1 cellular context compared by ENCODE assay signal in genomic region chr10:71357792-71358265, GRCh38.
TF ChIP-seq lines count a peak whose summit lies in the region.

No MANE protein-coding gene starts in this region.

TF ChIP-seq in K562, 482 proteins besides CTCF, POLR2A, EP300 and RAD21 (continued from another document):
- TF ChIP-seq MEIS2 (IDR thresholded peaks at IDR 0.05; ENCODE audit: partially characterized antibody) (peak; percentile 77), UBTF (IDR thresholded peaks at IDR 0.05; ENCODE audit: borderline replicate concordance in 1 of 2, low read depth in 2 of 2, low read length in 2 of 2) (peak in 1 of 2 experiments; percentile 77; a peak in 2 of 4 replicates), NEUROD1 (IDR thresholded peaks at IDR 0.05; ENCODE audit: borderline replicate concordance, low read depth, low read length, partially characterized antibody) (peak; percentile 15), KDM1A (IDR thresholded peaks at IDR 0.05) (peak; percentile 90 to 91), MCM7 (IDR thresholded peaks at IDR 0.05) (no peak), DPF2 (IDR thresholded peaks at IDR 0.05) (0 out of 2 replicates have a peak, but pooled peaks have one; percentile 45), RBM17 (IDR thresholded peaks at IDR 0.05; ENCODE audit: borderline replicate concordance, low read depth, low read length) (no peak), CBX1 (IDR thresholded peaks at IDR 0.05; ENCODE audit: low read depth) (peak; percentile 32; the same call in 1 of the 2 replicates), ZNF24 (IDR thresholded peaks at IDR 0.05) (peak; percentile 76), ARID1B (IDR thresholded peaks at IDR 0.05) (peak; percentile 47), ATF7 (IDR thresholded peaks at IDR 0.05) (peak; percentile 21; the same call in 1 of the 2 replicates), JUND (IDR thresholded peaks at IDR 0.05; ENCODE audit: borderline replicate concordance, low read depth, low read length) (peak; percentile 86), JUND (tag; IDR thresholded peaks at IDR 0.05; ENCODE audit: borderline replicate concordance, low read depth, low read length) (peak; percentile 80; the same call in 1 of the 3 replicates), RAD51 (IDR thresholded peaks at IDR 0.05; ENCODE audit: borderline replicate concordance, low read depth) (no peak), CBFA2T2 (conservative IDR thresholded peaks at IDR 0.05) (peak; percentile 28; the same call in 1 of the 2 replicates), FOSL1 (tag; conservative IDR thresholded peaks at IDR 0.05) (peak; percentile 88), ZNF766 (CRISPR knock-in tag; conservative IDR thresholded peaks at IDR 0.05) (no peak), RBM25 (IDR thresholded peaks at IDR 0.05; ENCODE audit: low read depth, low read length, severe bottlenecking) (peak; percentile 94), PBX2 (CRISPR knock-in tag; IDR thresholded peaks at IDR 0.05; ENCODE audit: low read depth) (no peak), PBX2 (tag; conservative IDR thresholded peaks at IDR 0.05; ENCODE audit: low read depth) (peak; percentile 85), BCOR (IDR thresholded peaks at IDR 0.05) (peak; percentile 91), MEF2D (tag; conservative IDR thresholded peaks at IDR 0.05; ENCODE audit: low read depth) (no peak), CCAR2 (IDR thresholded peaks at IDR 0.05; ENCODE audit: low read depth, low read length) (no peak), SMARCA5 (IDR thresholded peaks at IDR 0.05) (peak; percentile 82), JUN (IDR thresholded peaks at IDR 0.05; ENCODE audit: borderline replicate concordance, low read depth, low read length) (peak; percentile 39; the same call in 1 of the 2 replicates), JUN (CRISPR knock-in tag; IDR thresholded peaks at IDR 0.05; ENCODE audit: borderline replicate concordance) (no peak), HDAC2 (IDR thresholded peaks at IDR 0.05) (peak; percentile 80; the same call in 1 of the 2 replicates), SMARCA4 (IDR thresholded peaks at IDR 0.05) (peak; percentile 55; the same call in 1 of the 2 replicates), ETV1 (tag; conservative IDR thresholded peaks at IDR 0.05; ENCODE audit: low read depth) (0 out of 2 replicates have a peak, but pooled peaks have one; percentile 4), ADNP (tag; IDR thresholded peaks at IDR 0.05) (peak; percentile 87), XRCC5 (IDR thresholded peaks at IDR 0.05; ENCODE audit: low read depth, low read length) (no peak), TRIM25 (IDR thresholded peaks at IDR 0.05; ENCODE audit: borderline replicate concordance) (no peak), SMARCE1 (IDR thresholded peaks at IDR 0.05) (peak; percentile 29; the same call in 1 of the 2 replicates), MYC (IDR thresholded peaks at IDR 0.05; ENCODE audit: low read depth, low read length) (peak; percentile 20; the same call in 1 of the 2 replicates), MYC (CRISPR knock-in tag; IDR thresholded peaks at IDR 0.05; ENCODE audit: borderline replicate concordance, low read depth) (no peak), CTBP1 (IDR thresholded peaks at IDR 0.05; ENCODE audit: borderline replicate concordance) (peak; percentile 62; the same call in 1 of the 2 replicates), ZNF316 (IDR thresholded peaks at IDR 0.05) (0 out of 2 replicates have a peak, but pooled peaks have one; percentile 12), CBFA2T3 (IDR thresholded peaks at IDR 0.05) (peak; percentile 60), NR1H2 (CRISPR knock-in tag; IDR thresholded peaks at IDR 0.05) (0 out of 2 replicates have a peak, but pooled peaks have one; percentile 52), ATF1 (CRISPR knock-in tag; IDR thresholded peaks at IDR 0.05) (no peak), ATF1 (tag; IDR thresholded peaks at IDR 0.05) (0 out of 2 replicates have a peak, but pooled peaks have one; percentile 13), KLF13 (tag; IDR thresholded peaks at IDR 0.05; ENCODE audit: borderline replicate concordance, low read depth) (no peak), RCOR1 (IDR thresholded peaks at IDR 0.05; ENCODE audit: borderline replicate concordance in 1 of 2, low read depth in 2 of 2, low read length in 2 of 2) (peak in 1 of 2 experiments; percentile 70; a peak in 1 of 4 replicates), BHLHE40 (IDR thresholded peaks at IDR 0.05; ENCODE audit: low read length) (peak; percentile 65), CREM (IDR thresholded peaks at IDR 0.05; ENCODE audit: low read depth) (peak; percentile 13; the same call in 1 of the 2 replicates)
- TF ChIP-seq, protein P1, sequence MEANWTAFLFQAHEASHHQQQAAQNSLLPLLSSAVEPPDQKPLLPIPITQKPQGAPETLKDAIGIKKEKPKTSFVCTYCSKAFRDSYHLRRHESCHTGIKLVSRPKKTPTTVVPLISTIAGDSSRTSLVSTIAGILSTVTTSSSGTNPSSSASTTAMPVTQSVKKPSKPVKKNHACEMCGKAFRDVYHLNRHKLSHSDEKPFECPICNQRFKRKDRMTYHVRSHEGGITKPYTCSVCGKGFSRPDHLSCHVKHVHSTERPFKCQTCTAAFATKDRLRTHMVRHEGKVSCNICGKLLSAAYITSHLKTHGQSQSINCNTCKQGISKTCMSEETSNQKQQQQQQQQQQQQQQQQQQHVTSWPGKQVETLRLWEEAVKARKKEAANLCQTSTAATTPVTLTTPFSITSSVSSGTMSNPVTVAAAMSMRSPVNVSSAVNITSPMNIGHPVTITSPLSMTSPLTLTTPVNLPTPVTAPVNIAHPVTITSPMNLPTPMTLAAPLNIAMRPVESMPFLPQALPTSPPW (CRISPR knock-in tag; IDR thresholded peaks at IDR 0.05): 0 out of 2 replicates have a peak, but pooled peaks have one; percentile 21
- TF ChIP-seq, protein P2, sequence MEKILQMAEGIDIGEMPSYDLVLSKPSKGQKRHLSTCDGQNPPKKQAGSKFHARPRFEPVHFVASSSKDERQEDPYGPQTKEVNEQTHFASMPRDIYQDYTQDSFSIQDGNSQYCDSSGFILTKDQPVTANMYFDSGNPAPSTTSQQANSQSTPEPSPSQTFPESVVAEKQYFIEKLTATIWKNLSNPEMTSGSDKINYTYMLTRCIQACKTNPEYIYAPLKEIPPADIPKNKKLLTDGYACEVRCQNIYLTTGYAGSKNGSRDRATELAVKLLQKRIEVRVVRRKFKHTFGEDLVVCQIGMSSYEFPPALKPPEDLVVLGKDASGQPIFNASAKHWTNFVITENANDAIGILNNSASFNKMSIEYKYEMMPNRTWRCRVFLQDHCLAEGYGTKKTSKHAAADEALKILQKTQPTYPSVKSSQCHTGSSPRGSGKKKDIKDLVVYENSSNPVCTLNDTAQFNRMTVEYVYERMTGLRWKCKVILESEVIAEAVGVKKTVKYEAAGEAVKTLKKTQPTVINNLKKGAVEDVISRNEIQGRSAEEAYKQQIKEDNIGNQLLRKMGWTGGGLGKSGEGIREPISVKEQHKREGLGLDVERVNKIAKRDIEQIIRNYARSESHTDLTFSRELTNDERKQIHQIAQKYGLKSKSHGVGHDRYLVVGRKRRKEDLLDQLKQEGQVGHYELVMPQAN (IDR thresholded peaks at IDR 0.05; ENCODE audit: borderline replicate concordance): no peak
- TF ChIP-seq, protein P3, sequence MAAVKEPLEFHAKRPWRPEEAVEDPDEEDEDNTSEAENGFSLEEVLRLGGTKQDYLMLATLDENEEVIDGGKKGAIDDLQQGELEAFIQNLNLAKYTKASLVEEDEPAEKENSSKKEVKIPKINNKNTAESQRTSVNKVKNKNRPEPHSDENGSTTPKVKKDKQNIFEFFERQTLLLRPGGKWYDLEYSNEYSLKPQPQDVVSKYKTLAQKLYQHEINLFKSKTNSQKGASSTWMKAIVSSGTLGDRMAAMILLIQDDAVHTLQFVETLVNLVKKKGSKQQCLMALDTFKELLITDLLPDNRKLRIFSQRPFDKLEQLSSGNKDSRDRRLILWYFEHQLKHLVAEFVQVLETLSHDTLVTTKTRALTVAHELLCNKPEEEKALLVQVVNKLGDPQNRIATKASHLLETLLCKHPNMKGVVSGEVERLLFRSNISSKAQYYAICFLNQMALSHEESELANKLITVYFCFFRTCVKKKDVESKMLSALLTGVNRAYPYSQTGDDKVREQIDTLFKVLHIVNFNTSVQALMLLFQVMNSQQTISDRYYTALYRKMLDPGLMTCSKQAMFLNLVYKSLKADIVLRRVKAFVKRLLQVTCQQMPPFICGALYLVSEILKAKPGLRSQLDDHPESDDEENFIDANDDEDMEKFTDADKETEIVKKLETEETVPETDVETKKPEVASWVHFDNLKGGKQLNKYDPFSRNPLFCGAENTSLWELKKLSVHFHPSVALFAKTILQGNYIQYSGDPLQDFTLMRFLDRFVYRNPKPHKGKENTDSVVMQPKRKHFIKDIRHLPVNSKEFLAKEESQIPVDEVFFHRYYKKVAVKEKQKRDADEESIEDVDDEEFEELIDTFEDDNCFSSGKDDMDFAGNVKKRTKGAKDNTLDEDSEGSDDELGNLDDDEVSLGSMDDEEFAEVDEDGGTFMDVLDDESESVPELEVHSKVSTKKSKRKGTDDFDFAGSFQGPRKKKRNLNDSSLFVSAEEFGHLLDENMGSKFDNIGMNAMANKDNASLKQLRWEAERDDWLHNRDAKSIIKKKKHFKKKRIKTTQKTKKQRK (IDR thresholded peaks at IDR 0.05; ENCODE audit: borderline replicate concordance, low read depth, low read length): no peak
- TF ChIP-seq, protein P4, sequence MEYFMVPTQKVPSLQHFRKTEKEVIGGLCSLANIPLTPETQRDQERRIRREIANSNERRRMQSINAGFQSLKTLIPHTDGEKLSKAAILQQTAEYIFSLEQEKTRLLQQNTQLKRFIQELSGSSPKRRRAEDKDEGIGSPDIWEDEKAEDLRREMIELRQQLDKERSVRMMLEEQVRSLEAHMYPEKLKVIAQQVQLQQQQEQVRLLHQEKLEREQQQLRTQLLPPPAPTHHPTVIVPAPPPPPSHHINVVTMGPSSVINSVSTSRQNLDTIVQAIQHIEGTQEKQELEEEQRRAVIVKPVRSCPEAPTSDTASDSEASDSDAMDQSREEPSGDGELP (CRISPR knock-in tag; IDR thresholded peaks at IDR 0.05; ENCODE audit: borderline replicate concordance): peak; percentile 36; the same call in 1 of the 2 replicates
- TF ChIP-seq, protein P5, sequence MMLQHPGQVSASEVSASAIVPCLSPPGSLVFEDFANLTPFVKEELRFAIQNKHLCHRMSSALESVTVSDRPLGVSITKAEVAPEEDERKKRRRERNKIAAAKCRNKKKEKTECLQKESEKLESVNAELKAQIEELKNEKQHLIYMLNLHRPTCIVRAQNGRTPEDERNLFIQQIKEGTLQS (IDR thresholded peaks at IDR 0.05): peak; percentile 68
- TF ChIP-seq, protein P5 (CRISPR knock-in tag; conservative IDR thresholded peaks at IDR 0.05): no peak
- TF ChIP-seq, protein P6, sequence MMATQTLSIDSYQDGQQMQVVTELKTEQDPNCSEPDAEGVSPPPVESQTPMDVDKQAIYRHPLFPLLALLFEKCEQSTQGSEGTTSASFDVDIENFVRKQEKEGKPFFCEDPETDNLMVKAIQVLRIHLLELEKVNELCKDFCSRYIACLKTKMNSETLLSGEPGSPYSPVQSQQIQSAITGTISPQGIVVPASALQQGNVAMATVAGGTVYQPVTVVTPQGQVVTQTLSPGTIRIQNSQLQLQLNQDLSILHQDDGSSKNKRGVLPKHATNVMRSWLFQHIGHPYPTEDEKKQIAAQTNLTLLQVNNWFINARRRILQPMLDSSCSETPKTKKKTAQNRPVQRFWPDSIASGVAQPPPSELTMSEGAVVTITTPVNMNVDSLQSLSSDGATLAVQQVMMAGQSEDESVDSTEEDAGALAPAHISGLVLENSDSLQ (IDR thresholded peaks at IDR 0.05): peak; percentile 49; the same call in 1 of the 2 replicates
